Comparison of ENCODE assay signal across 8 cellular contexts in genomic region chr9:127785933-127786772, GRCh38. TPM values are rescaled to one million over a fixed set of nuclear protein-coding genes. Genes with fewer than 3 reads are reported as not detected.
A peak's percentile ranks its signal among the peaks of the same experiment; 100 is the strongest.
DNase-seq lines count a peak whose midpoint lies in the region; ATAC-seq, FAIRE-seq and TF ChIP-seq lines count a peak whose summit lies in the region.

CDK9 (plus strand) TSS chr9:127786034; CDS start chr9:127786149, 115 bp downstream.

- H3K4me1 ChIP-seq in OCI-LY1 (ENCODE audit: insufficient read depth, low read length, severe bottlenecking) (peaks cover 40% of the 10 kb centered on the region), endothelial cell of umbilical vein (ENCODE audit: control insufficient read depth, extremely low read depth, insufficient read depth, low read length) (peaks cover 44% of the 10 kb centered on the region)

- BruUV-seq in endothelial cell of umbilical vein (replicated peaks; lab: Mats Ljungman, UMichigan) = no TSS peak

- H3F3A ChIP-seq in OCI-LY1 (ENCODE audit: insufficient read depth, low read length) = 0 out of 2 replicates have a peak, but pooled peaks cover 4% of the 10 kb centered on the region

- H3K27me3 ChIP-seq in OCI-LY1 (ENCODE audit: insufficient read depth, low read length) (no peaks in the 10 kb centered on the region), endothelial cell of umbilical vein (ENCODE audit: control insufficient read depth in 2 of 2, insufficient read depth in 2 of 2, low read length in 2 of 2) (no peaks in the 10 kb centered on the region)

- peak within 1 kb of the TSS; percentile 80 for H3K4me2 ChIP-seq in OCI-LY1 (ENCODE audit: low read length)
- peak within 1 kb of the TSS; percentile 71 for H3K4me2 ChIP-seq in endothelial cell of umbilical vein (ENCODE audit: insufficient read depth, low read length)

- H3K4me3 ChIP-seq in OCI-LY1 (ENCODE audit: low read depth, low read length, poor library complexity, severe bottlenecking) = peak within 1 kb of the TSS; percentile 100
- peak within 1 kb of the TSS; percentile 42 to 89 (median 79) for H3K4me3 ChIP-seq in endothelial cell of umbilical vein (replicated peaks in 1 of 3; ENCODE audit: insufficient read depth in 1 of 3, low read depth in 1 of 3, low read length in 3 of 3)

- POLR2A ChIA-PET in endothelial cell of umbilical vein (lab: Charles Lee) = interaction anchor here (1.1 to 2.2 kb wide), 3 partner anchors 15 to 51 kb away, joined by 4 to 13 read pairs (median 8); partner anchors contain the start of gene TOR2A

- dilution Hi-C loops in endothelial cell of umbilical vein (cut with MboI; ENCODE audit: extremely low pct_ligation_motif_present, low sequenced_read_pairs) = no loop called here

- intact Hi-C loops in endothelial cell of umbilical vein (cut with micrococcal nuclease) = loop anchor here (1.0 to 5.0 kb wide), 8 partner anchors 17 to 269 kb away; partner anchors contain the start of genes STXBP1 and TOR2A

- CTCF ChIA-PET in endothelial cell of umbilical vein (lab: Charles Lee) = interaction anchor here (0.6 to 8.8 kb wide), 13 partner anchors 17 to 178 kb away, joined by 3 to 167 read pairs (median 5); partner anchors contain the start of genes ENG, FPGS and TOR2A

- H3K79me2 ChIP-seq in OCI-LY1 (ENCODE audit: insufficient read depth, low read length) (peaks cover 10% of the 10 kb centered on the region; the same call in 1 of the 2 replicates), endothelial cell of umbilical vein (ENCODE audit: control insufficient read depth, insufficient read depth, low read length) (peaks cover 49% of the 10 kb centered on the region)

- H4K20me1 ChIP-seq in OCI-LY1 (ENCODE audit: insufficient read depth, low read length) = no peaks in the 10 kb centered on the region
- H4K20me1 ChIP-seq in endothelial cell of umbilical vein (replicated peaks; ENCODE audit: control insufficient read depth, extremely low read depth, insufficient read depth, low read length) = no peaks in the 10 kb centered on the region

- no peak for FAIRE-seq in HTR-8/SVneo (lab: Jason Lieb, UNC)
- peak; percentile 85 for FAIRE-seq in endothelial cell of umbilical vein (lab: Jason Lieb, UNC)

- H3K9me3 ChIP-seq in OCI-LY1 (ENCODE audit: low read length) (no peaks in the 10 kb centered on the region), endothelial cell of umbilical vein (replicated peaks; ENCODE audit: control insufficient read depth, insufficient read depth, low read length) (no peaks in the 10 kb centered on the region)

- ATAC-seq in GM21360 (IDR thresholded peaks at IDR 0.05; ENCODE audit: unreplicated experiment) = peak; percentile 45

- H3K27ac ChIP-seq in OCI-LY1 (ENCODE audit: low read depth, low read length, poor library complexity, severe bottlenecking) (peak within 1 kb of the TSS; percentile 85), endothelial cell of umbilical vein (ENCODE audit: insufficient read depth, low read depth, low read length) (peak within 1 kb of the TSS; percentile 69)

- DNase-seq in COLO829 (ENCODE audit: low spot score) (peak; percentile 96), HTR-8/SVneo (ENCODE audit: insufficient read length, low spot score) (peak; percentile 78), endothelial cell of umbilical vein (ENCODE audit: low read depth, low spot score) (peak; percentile 83), middle frontal gyrus (ENCODE audit: extremely low spot score, low spot score) (peak; percentile 81)
- DNase-seq in activated CD8-positive, alpha-beta memory T cell treated with anti-CD3 and anti-CD28 coated beads, Interleukin-2, amount 50 U/mL, for 4 hours = peak; percentile 93
- DNase-seq in stimulated activated CD8-positive, alpha-beta memory T cell treated with anti-CD3 and anti-CD28 coated beads, Interleukin-2, amount 100 ng/mL, for 48 hours (ENCODE audit: low read depth in 2 of 2) = peak; percentile 91 to 94

- TF ChIP-seq CTCF in OCI-LY1 (IDR thresholded peaks at IDR 0.05; ENCODE audit: low read length) = no peak
- TF ChIP-seq CTCF in endothelial cell of umbilical vein (IDR thresholded peaks at IDR 0.05; ENCODE audit: extremely low read depth in 1 of 2, insufficient read depth in 1 of 2, low read depth in 1 of 2, low read length in 2 of 2) = peak in 1 of 2 donors; percentile 26

- no peaks in the 10 kb centered on the region for H3K9me2 ChIP-seq in OCI-LY1 (ENCODE audit: low read depth, low read length)

- H3K36me3 ChIP-seq in OCI-LY1 (ENCODE audit: insufficient read depth, low read length) (peaks cover 52% of the 10 kb centered on the region), endothelial cell of umbilical vein (ENCODE audit: control insufficient read depth in 2 of 2, extremely low read depth in 1 of 2, insufficient read depth in 2 of 2, low read length in 2 of 2) (peaks cover 34 to 35% of the 10 kb centered on the region in 2 experiments)

- H3K9me1 ChIP-seq in endothelial cell of umbilical vein (replicated peaks; ENCODE audit: control insufficient read depth, extremely low read depth, insufficient read depth, low read length) = no peaks in the 10 kb centered on the region

- H3K9ac ChIP-seq in OCI-LY1 (ENCODE audit: low read length) = peak within 1 kb of the TSS; percentile 100
- H3K9ac ChIP-seq in endothelial cell of umbilical vein (replicated peaks; ENCODE audit: extremely low read depth, insufficient read depth, low read length) = peak within 1 kb of the TSS; percentile 59

- H2AFZ ChIP-seq in OCI-LY1 (ENCODE audit: low read length) = no peak within 1 kb of the TSS
- H2AFZ ChIP-seq in endothelial cell of umbilical vein (ENCODE audit: low read depth, low read length) = peak within 1 kb of the TSS; percentile 76

- TF ChIP-seq POLR2A in endothelial cell of umbilical vein (IDR thresholded peaks at IDR 0.05; ENCODE audit: low read depth, low read length) = no peak

TF ChIP-seq in endothelial cell of umbilical vein, 7 proteins besides CTCF, POLR2A, EP300 and RAD21:
- TF ChIP-seq JUN (IDR thresholded peaks at IDR 0.05; ENCODE audit: borderline replicate concordance, insufficient read depth, insufficient read length, low read depth) (no peak), MYC (IDR thresholded peaks at IDR 0.05; ENCODE audit: low read depth, low read length) (no peak), EZH2 (IDR thresholded peaks at IDR 0.05; ENCODE audit: borderline replicate concordance, low read depth, low read length, severe bottlenecking) (no peak), POLR2AphosphoS5 (IDR thresholded peaks at IDR 0.05; ENCODE audit: insufficient read depth, low read depth, low read length) (peak; percentile 63), GATA2 (IDR thresholded peaks at IDR 0.05; ENCODE audit: insufficient read depth, insufficient read length, low read depth, low read length) (no peak), FOS (IDR thresholded peaks at IDR 0.05; ENCODE audit: borderline replicate concordance, insufficient read depth, low read length) (peak; percentile 29)

RNA-seq across cellular contexts. Expression of gene CDK9, which starts in this region (rescaled TPM):
- 124 and 128 TPM in 2 replicates for total RNA-seq in endothelial cell of umbilical vein
- 92.2 and 99.0 TPM in 2 replicates for polyA plus RNA-seq in endothelial cell of umbilical vein
- polyA plus RNA-seq in endothelial cell of umbilical vein (2011; cell fraction: cytosol; rRNA removed) = 50.0 and 61.0 TPM in 2 replicates
- polyA plus RNA-seq in endothelial cell of umbilical vein (2011; cell fraction: nucleus; rRNA removed) = 193 and 200 TPM in 2 replicates
- 76.9 and 94.3 TPM in 2 replicates for polyA plus RNA-seq in endothelial cell of umbilical vein (2012)
- polyA minus RNA-seq in endothelial cell of umbilical vein = 88.4 and 92.9 TPM in 2 replicates
- polyA minus RNA-seq in endothelial cell of umbilical vein (2011; cell fraction: cytosol; rRNA and poly(A)+ RNA removed) = 63.0 TPM
- 58.3 and 65.1 TPM in 2 replicates for polyA minus RNA-seq in endothelial cell of umbilical vein (2011; cell fraction: nucleus; rRNA and poly(A)+ RNA removed)

Comparison
In these comparisons a context has a peak if more than half of its experiments do, and no peak if none do; other contexts are left out.
1. Peak in every context shown above with its lines: DNase-seq, ATAC-seq, H3K4me3 ChIP-seq and H3K27ac ChIP-seq.